Comparison of ENCODE assay signal across 1 cellular context in genomic region chr19:55229789-55230182, GRCh38.
A peak's percentile ranks its signal among the peaks of the same experiment; 100 is the strongest.
TF ChIP-seq lines count a peak whose summit lies in the region.

No MANE protein-coding gene starts in this region.

TF ChIP-seq in HepG2, 621 proteins besides CTCF, POLR2A, EP300 and RAD21 (continued from another document):
- no peak for TF ChIP-seq ARID3A (IDR thresholded peaks at IDR 0.05; ENCODE audit: low read depth, low read length)
- no peak for TF ChIP-seq ZNF513 (CRISPR knock-in tag; conservative IDR thresholded peaks at IDR 0.05)
- no peak for TF ChIP-seq ZNF317 (CRISPR knock-in tag; IDR thresholded peaks at IDR 0.05)
- no peak for TF ChIP-seq HOXA9 (CRISPR knock-in tag; IDR thresholded peaks at IDR 0.05; ENCODE audit: borderline replicate concordance)
- no peak for TF ChIP-seq ATRX (CRISPR knock-in tag; IDR thresholded peaks at IDR 0.05; ENCODE audit: borderline replicate concordance)
- no peak for TF ChIP-seq PITX1 (CRISPR knock-in tag; IDR thresholded peaks at IDR 0.05)
- TF ChIP-seq GRHL1 (CRISPR knock-in tag; conservative IDR thresholded peaks at IDR 0.05), result no peak
- no peak for TF ChIP-seq NCOR1 (IDR thresholded peaks at IDR 0.05; ENCODE audit: borderline replicate concordance, low read length)
- no peak for TF ChIP-seq ZNF350 (CRISPR knock-in tag; IDR thresholded peaks at IDR 0.05; ENCODE audit: borderline replicate concordance, low read depth)
- 0 out of 2 replicates have a peak, but pooled peaks have one; percentile 36 for TF ChIP-seq KMT2A (CRISPR knock-in tag; IDR thresholded peaks at IDR 0.05)
- TF ChIP-seq ZNF24 (IDR thresholded peaks at IDR 0.05), result no peak
- TF ChIP-seq HIVEP1 (CRISPR knock-in tag; IDR thresholded peaks at IDR 0.05), result no peak
- no peak for TF ChIP-seq ZNF430 (CRISPR knock-in tag; IDR thresholded peaks at IDR 0.05)
- no peak for TF ChIP-seq ZMYM4 (CRISPR knock-in tag; IDR thresholded peaks at IDR 0.05)
- no peak for TF ChIP-seq ZNF160 (CRISPR knock-in tag; IDR thresholded peaks at IDR 0.05)
- peak; percentile 25; the same call in 1 of the 2 replicates for TF ChIP-seq MAX (IDR thresholded peaks at IDR 0.05)
- TF ChIP-seq ZHX2 (IDR thresholded peaks at IDR 0.05; ENCODE audit: low read depth), result no peak
- TF ChIP-seq ZHX2 (CRISPR knock-in tag; IDR thresholded peaks at IDR 0.05; ENCODE audit: borderline replicate concordance), result no peak
- TF ChIP-seq ZBED4 (CRISPR knock-in tag; IDR thresholded peaks at IDR 0.05; ENCODE audit: borderline replicate concordance), result no peak
- TF ChIP-seq KLF12 (CRISPR knock-in tag; IDR thresholded peaks at IDR 0.05; ENCODE audit: borderline replicate concordance), result no peak
- no peak for TF ChIP-seq HMGXB4 (CRISPR knock-in tag; IDR thresholded peaks at IDR 0.05; ENCODE audit: borderline replicate concordance in 1 of 2, low read depth in 1 of 2)
- 0 out of 2 replicates have a peak, but pooled peaks have one; percentile 32 for TF ChIP-seq GATAD2A (CRISPR knock-in tag; IDR thresholded peaks at IDR 0.05)
- no peak for TF ChIP-seq KLF6 (CRISPR knock-in tag; IDR thresholded peaks at IDR 0.05)
- no peak for TF ChIP-seq THAP8 (CRISPR knock-in tag; IDR thresholded peaks at IDR 0.05; ENCODE audit: borderline replicate concordance)
- TF ChIP-seq MED13 (CRISPR knock-in tag; IDR thresholded peaks at IDR 0.05), result no peak
- no peak for TF ChIP-seq KDM6A (CRISPR knock-in tag; IDR thresholded peaks at IDR 0.05; ENCODE audit: low read depth)
- no peak for TF ChIP-seq ZSCAN29 (CRISPR knock-in tag; conservative IDR thresholded peaks at IDR 0.05)
- no peak for TF ChIP-seq FOXM1 (CRISPR knock-in tag; IDR thresholded peaks at IDR 0.05)
- no peak for TF ChIP-seq KLF13 (CRISPR knock-in tag; IDR thresholded peaks at IDR 0.05)
